In genomic region chr5:41924872-41925554, GRCh38 we compare ENCODE assay signal across 1 cellular context.
A peak's percentile ranks its signal among the peaks of the same experiment; 100 is the strongest.
TF ChIP-seq lines count a peak whose summit lies in the region.

FBXO4 (plus strand) TSS chr5:41925281; CDS start chr5:41925310, 29 bp downstream.

TF ChIP-seq in HepG2, 621 proteins besides CTCF, POLR2A, EP300 and RAD21 (continued from another document and continues in another):
- TF ChIP-seq ZNF710 (CRISPR knock-in tag; IDR thresholded peaks at IDR 0.05; ENCODE audit: borderline replicate concordance) (no peak), MAZ (IDR thresholded peaks at IDR 0.05; ENCODE audit: borderline replicate concordance, low read depth, low read length) (no peak), MAZ (CRISPR knock-in tag; IDR thresholded peaks at IDR 0.05; ENCODE audit: low read depth) (peak; percentile 67; the same call in 1 of the 2 replicates), ZMYM2 (CRISPR knock-in tag; IDR thresholded peaks at IDR 0.05) (peak; percentile 84; the same call in 1 of the 2 replicates), GZF1 (CRISPR knock-in tag; IDR thresholded peaks at IDR 0.05) (no peak), THAP7 (CRISPR knock-in tag; IDR thresholded peaks at IDR 0.05) (peak; percentile 41; the same call in 1 of the 2 replicates), PLRG1 (conservative IDR thresholded peaks at IDR 0.05) (no peak), HNRNPL (IDR thresholded peaks at IDR 0.05; ENCODE audit: low read depth, low read length) (no peak), KLF12 (CRISPR knock-in tag; IDR thresholded peaks at IDR 0.05; ENCODE audit: borderline replicate concordance) (peak; percentile 83; the same call in 1 of the 2 replicates), ZC3H4 (CRISPR knock-in tag; IDR thresholded peaks at IDR 0.05; ENCODE audit: borderline replicate concordance) (no peak), ZNF557 (CRISPR knock-in tag; IDR thresholded peaks at IDR 0.05) (0 out of 2 replicates have a peak, but pooled peaks have one; percentile 27), ZFX (CRISPR knock-in tag; IDR thresholded peaks at IDR 0.05; ENCODE audit: low read depth) (peak; percentile 98), ZBTB7B (CRISPR knock-in tag; IDR thresholded peaks at IDR 0.05) (peak; percentile 83), RFX5 (IDR thresholded peaks at IDR 0.05; ENCODE audit: low read depth, low read length) (no peak; the same call in 1 of the 2 replicates), CCDC6 (CRISPR knock-in tag; IDR thresholded peaks at IDR 0.05) (peak; percentile 40; the same call in 1 of the 2 replicates), MAFF (IDR thresholded peaks at IDR 0.05; ENCODE audit: low read depth, low read length) (no peak), KAT7 (CRISPR knock-in tag; IDR thresholded peaks at IDR 0.05; ENCODE audit: borderline replicate concordance) (peak; percentile 91; the same call in 1 of the 2 replicates), MXD1 (CRISPR knock-in tag; IDR thresholded peaks at IDR 0.05) (no peak; the same call in 1 of the 2 replicates), USF2 (IDR thresholded peaks at IDR 0.05; ENCODE audit: low read depth, low read length) (no peak), USF2 (CRISPR knock-in tag; IDR thresholded peaks at IDR 0.05; ENCODE audit: borderline replicate concordance) (no peak), ZNF333 (CRISPR knock-in tag; IDR thresholded peaks at IDR 0.05; ENCODE audit: borderline replicate concordance) (peak; percentile 32; the same call in 1 of the 2 replicates), SMC3 (IDR thresholded peaks at IDR 0.05; ENCODE audit: low read length) (no peak), TP53 (CRISPR knock-in tag; conservative IDR thresholded peaks at IDR 0.05) (no peak), KDM3A (CRISPR knock-in tag; IDR thresholded peaks at IDR 0.05; ENCODE audit: low read depth) (0 out of 2 replicates have a peak, but pooled peaks have one; percentile 80), ZBTB7A (CRISPR knock-in tag; IDR thresholded peaks at IDR 0.05) (peak; percentile 52; the same call in 1 of the 2 replicates), ZSCAN22 (CRISPR knock-in tag; IDR thresholded peaks at IDR 0.05) (no peak), ZNF503 (CRISPR knock-in tag; IDR thresholded peaks at IDR 0.05) (peak; percentile 46; the same call in 1 of the 2 replicates), ARNTL (CRISPR knock-in tag; IDR thresholded peaks at IDR 0.05) (peak; percentile 47), MBD4 (IDR thresholded peaks at IDR 0.05; ENCODE audit: borderline replicate concordance, low read length) (no peak), ZNF772 (CRISPR knock-in tag; IDR thresholded peaks at IDR 0.05) (peak; percentile 66), ZNF639 (CRISPR knock-in tag; conservative IDR thresholded peaks at IDR 0.05) (no peak; the same call in 1 of the 2 replicates), ZNF597 (CRISPR knock-in tag; IDR thresholded peaks at IDR 0.05) (no peak), RBFOX2 (IDR thresholded peaks at IDR 0.05; ENCODE audit: low read depth, low read length) (peak; percentile 98), NFKBIZ (CRISPR knock-in tag; IDR thresholded peaks at IDR 0.05) (peak; percentile 89), NFE2L2 (IDR thresholded peaks at IDR 0.05; ENCODE audit: low read length) (no peak), TSC22D2 (CRISPR knock-in tag; IDR thresholded peaks at IDR 0.05; ENCODE audit: borderline replicate concordance) (0 out of 2 replicates have a peak, but pooled peaks have one; percentile 66), ZIK1 (CRISPR knock-in tag; IDR thresholded peaks at IDR 0.05; ENCODE audit: borderline replicate concordance, low read depth) (peak; percentile 79; the same call in 1 of the 2 replicates), AKNA (CRISPR knock-in tag; IDR thresholded peaks at IDR 0.05; ENCODE audit: borderline replicate concordance) (no peak), ZNF691 (CRISPR knock-in tag; IDR thresholded peaks at IDR 0.05; ENCODE audit: borderline replicate concordance, low read depth) (peak; percentile 80; the same call in 1 of the 2 replicates), SATB2 (CRISPR knock-in tag; IDR thresholded peaks at IDR 0.05) (no peak), ZC3H13 (CRISPR knock-in tag; IDR thresholded peaks at IDR 0.05) (no peak; the same call in 1 of the 2 replicates), HMGXB4 (CRISPR knock-in tag; IDR thresholded peaks at IDR 0.05; ENCODE audit: borderline replicate concordance in 1 of 2, low read depth in 1 of 2) (peak; percentile 98 to 100), TCF7 (IDR thresholded peaks at IDR 0.05; ENCODE audit: low read depth) (no peak)
